23 cellular contexts compared by ENCODE assay signal in the genomic region with DNA sequence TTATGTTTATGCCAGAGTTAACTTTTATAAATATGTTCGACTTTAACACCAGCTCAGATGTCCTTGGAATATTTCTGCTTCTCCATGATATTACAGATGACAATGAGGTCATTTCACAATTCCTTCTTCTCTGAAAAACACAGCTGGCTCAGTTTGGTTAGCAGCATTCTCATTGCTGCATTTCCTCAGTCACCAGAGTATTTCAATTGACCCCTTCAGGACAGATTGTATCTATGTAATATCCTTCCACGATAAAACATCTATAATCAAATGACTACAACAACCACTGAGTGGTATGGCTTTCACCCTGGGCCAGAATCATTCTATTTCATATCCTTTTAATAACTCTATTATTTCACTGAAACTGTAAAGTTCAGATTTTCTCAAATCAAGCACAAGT.
"Had no signal": no experiment of that assay in that cellular context is flagged by ENCODE, and none has a peak within 500 bp of the region (broad histone marks: within the 10 kb centered on the region; RNA-seq: fewer than 3 reads in every experiment).

No MANE protein-coding gene starts in this region.

- H3K36me3 ChIP-seq: breast epithelium, esophagus muscularis mucosa, right atrium auricular region, thoracic aorta had no signal

- H3K4me1 ChIP-seq: breast epithelium, esophagus muscularis mucosa, right atrium auricular region had no signal

- H3K27ac ChIP-seq: breast epithelium, esophagus muscularis mucosa, right atrium auricular region, thoracic aorta had no signal

- DNase-seq: activated CD4-positive, alpha-beta T cell treated with anti-CD3 and anti-CD28 coated beads for 1 hour; activated CD4-positive, alpha-beta T cell treated with anti-CD3 and anti-CD28 coated beads, Interleukin-2, amount 50 U/mL, for 1 hour; activated CD8-positive, alpha-beta T cell treated with anti-CD3 and anti-CD28 coated beads for 36 hours; activated naive CD8-positive, alpha-beta T cell treated with anti-CD3 and anti-CD28 coated beads, Interleukin-2, amount 50 U/mL, for 24 hours; activated T-cell treated with anti-CD3 and anti-CD28 coated beads, Interleukin-2, amount 50 U/mL, for 4 hours; central memory CD4-positive, alpha-beta T cell; dermis blood vessel endothelial cell; effector CD4-positive, alpha-beta T cell; head of caudate nucleus; hippocampal formation; kidney; left colon; midbrain; naive thymus-derived CD8-positive, alpha-beta T cell; nucleus accumbens; stimulated activated CD4-positive, alpha-beta T cell treated with anti-CD3 and anti-CD28 coated beads, Interleukin-2, amount 100 ng/mL, for 48 hours; stimulated activated naive CD8-positive, alpha-beta T cell treated with anti-CD3 and anti-CD28 coated beads, Interleukin-15, Interleukin-2, amounts not matched to agents 100 U/mL and 50 U/mL, for 24 hours; T-helper 2 cell; trophoblast cell had no signal

- H3K27me3 ChIP-seq: breast epithelium, esophagus muscularis mucosa, right atrium auricular region had no signal

- H3K9me3 ChIP-seq: right atrium auricular region, thoracic aorta had no signal

- H3K4me3 ChIP-seq: breast epithelium, esophagus muscularis mucosa, right atrium auricular region, thoracic aorta had no signal
